ENCODE assay signal across 22 cellular contexts in genomic region chr20:51074062-51074461, GRCh38. TPM values are rescaled to one million over a fixed set of nuclear protein-coding genes. Genes with fewer than 3 reads are reported as not detected.
DNase-seq lines count a peak whose midpoint lies in the region; ATAC-seq, FAIRE-seq and TF ChIP-seq lines count a peak whose summit lies in the region.
"Had no signal": no experiment of that assay in that cellular context is flagged by ENCODE, and none has a peak within 500 bp of the region (broad histone marks: within the 10 kb centered on the region; RNA-seq: fewer than 3 reads in every experiment).

No MANE protein-coding gene starts in this region.

- H3K4me3 Mint-ChIP-seq in endodermal cell: no peak overlapping the region
- H3K4me3 Mint-ChIP-seq: B cell; CD4-positive, alpha-beta T cell; CD8-positive, alpha-beta T cell had no signal

- H3K36me3 ChIP-seq in HEK293 (ENCODE audit: control insufficient read depth in 2 of 2, insufficient read depth in 1 of 2, low read length in 2 of 2) (no peaks in the 10 kb centered on the region), K562 (ENCODE audit: control insufficient read depth, insufficient read depth, low read length) (no peaks in the 10 kb centered on the region), endodermal cell (ENCODE audit: control insufficient read depth, insufficient read depth, low read length) (no peaks in the 10 kb centered on the region)
- H3K36me3 ChIP-seq: BLaER1 treated with 17β-estradiol and CSF1 and Interleukin-3, amounts not matched to agents 10 nM and 100 nM had no signal

- no peak for DNase-seq in K562 (ENCODE audit: extremely low read depth in 1 of 4, low spot score in 3 of 4)
- DNase-seq in endodermal cell: peak; percentile 7
- DNase-seq in NCI-H1105 treated with DMSO at 0.1 percent for 48 hours (lab: John Stamatoyannopoulos, UW): no peak
- no peak for DNase-seq in activated naive CD4-positive, alpha-beta T cell (lab: John Stamatoyannopoulos, UW)
- DNase-seq: AML-193; Caco-2; Calu3; CD4-positive, alpha-beta T cell; CD8-positive, alpha-beta T cell; DMS79 treated with DMSO at 0.1 percent for 48 hours; GF-D8 had no signal

- H3K27ac Mint-ChIP-seq in endodermal cell: no peak overlapping the region
- H3K27ac Mint-ChIP-seq: B cell; CD4-positive, alpha-beta T cell; CD8-positive, alpha-beta T cell had no signal

- CTCF ChIA-PET in HEK293 (lab: Yijun Ruan, JAX) (no interaction called here), K562 (lab: Yijun Ruan, JAX; ENCODE audit: low intra/inter-chr PET ratio) (no interaction called here)

- no peaks in the 10 kb centered on the region for H3K79me2 ChIP-seq in K562 (ENCODE audit: control insufficient read depth, insufficient read depth, low read length)

- POLR2A ChIA-PET in HEK293 (lab: Yijun Ruan, JAX): no interaction called here
- POLR2A ChIA-PET in K562 (lab: Yijun Ruan, JAX): no interaction called here

- H3K9me1 ChIP-seq in K562 (ENCODE audit: control insufficient read depth, insufficient read depth, low read length): no peaks in the 10 kb centered on the region

- peaks cover 2% of the 10 kb centered on the region; the same call in 1 of the 2 replicates for H4K20me1 ChIP-seq in K562 (replicated peaks; ENCODE audit: control insufficient read depth, insufficient read depth, low read length)
- H4K20me1 ChIP-seq: BLaER1 treated with 17β-estradiol and CSF1 and Interleukin-3, amounts not matched to agents 10 nM and 100 nM had no signal

- H3K4me2 ChIP-seq in K562 (ENCODE audit: insufficient read depth, low read length): no peak overlapping the region
- H3K4me2 ChIP-seq: A549; BLaER1 treated with 17β-estradiol and CSF1 and Interleukin-3, amounts not matched to agents 10 nM and 100 nM had no signal

- WGBS in K562 (ENCODE audit: insufficient coverage, low coverage, missing lambda C conversion rate): 20% methylated on average over 1 of the region's 1 CpG
- 92% methylated on average over 1 of the region's 1 CpG; no CpG with 5 or more reads in 1 of the 2 experiments for WGBS in endodermal cell (ENCODE audit: insufficient coverage in 1 of 2, insufficient read length in 1 of 2), 2 experiments

- peaks cover 10 to 16% of the 10 kb centered on the region in 2 experiments; a peak in 2 of 5 replicates for H3K27me3 ChIP-seq in K562 (ENCODE audit: control insufficient read depth in 2 of 2, insufficient read depth in 2 of 2, low read length in 2 of 2)
- H3K27me3 ChIP-seq in endodermal cell (ENCODE audit: control insufficient read depth, insufficient read depth, low read length, poor library complexity, severe bottlenecking): no peaks in the 10 kb centered on the region
- H3K27me3 ChIP-seq: BLaER1 treated with 17β-estradiol and CSF1 and Interleukin-3, amounts not matched to agents 10 nM and 100 nM had no signal

- no peak overlapping the region for H3K27ac ChIP-seq in HEK293 (ENCODE audit: extremely low read depth, low read depth, low read length)
- H3K27ac ChIP-seq in K562 (ENCODE audit: extremely low read depth, low read depth, low read length): no peak overlapping the region
- H3K27ac ChIP-seq in endodermal cell (ENCODE audit: low read depth, low read length): no peak overlapping the region
- H3K27ac ChIP-seq: 22Rv1; A549; BLaER1 treated with 17β-estradiol and CSF1 and Interleukin-3, amounts not matched to agents 10 nM and 100 nM; C4-2B had no signal

- peaks cover 4% of the 10 kb centered on the region for H3K9me3 Mint-ChIP-seq in endodermal cell
- H3K9me3 Mint-ChIP-seq: CD4-positive, alpha-beta T cell; CD8-positive, alpha-beta T cell had no signal

- ATAC-seq in K562 (no peak), HG02610 (IDR thresholded peaks at IDR 0.05; ENCODE audit: unreplicated experiment) (no peak)
- ATAC-seq: A549; CD8-positive, alpha-beta T cell had no signal

- H3K9ac ChIP-seq in K562 (ENCODE audit: insufficient read depth in 1 of 2, low read depth in 2 of 2, low read length in 2 of 2): no peak overlapping the region
- H3K9ac ChIP-seq in endodermal cell (ENCODE audit: extremely low read depth, low read length, poor library complexity, severe bottlenecking): no peak overlapping the region
- H3K9ac ChIP-seq: BLaER1 treated with 17β-estradiol and CSF1 and Interleukin-3, amounts not matched to agents 10 nM and 100 nM had no signal

- TF ChIP-seq POLR2A in K562 (conservative IDR thresholded peaks at IDR 0.05): no peak

- H3K4me1 ChIP-seq in HEK293 (ENCODE audit: control insufficient read depth, insufficient read depth, low read length): no peaks in the 10 kb centered on the region
- no peaks in the 10 kb centered on the region for H3K4me1 ChIP-seq in K562 (replicated peaks in 1 of 2; ENCODE audit: control insufficient read depth in 2 of 2, insufficient read depth in 2 of 2, low read length in 2 of 2)
- peaks cover 5% of the 10 kb centered on the region for H3K4me1 ChIP-seq in endodermal cell (ENCODE audit: control insufficient read depth, insufficient read depth, low read length)
- H3K4me1 ChIP-seq: A549, Caco-2 had no signal

- no peak for TF ChIP-seq RAD21 in K562 (CRISPR knock-in tag; conservative IDR thresholded peaks at IDR 0.05 in 1 of 2, IDR thresholded peaks at IDR 0.05 in 1 of 2)

- no peak overlapping the region for H2AFZ ChIP-seq in K562 (ENCODE audit: low read depth, low read length)

- TF ChIP-seq CTCF in HEK293 (tag by site-specific recombination; IDR thresholded peaks at IDR 0.05): no peak
- TF ChIP-seq CTCF in K562 (IDR thresholded peaks at IDR 0.05 in 2 of 3, conservative IDR thresholded peaks at IDR 0.05 in 1 of 3; ENCODE audit: insufficient read depth in 2 of 3, low read depth in 1 of 3, low read length in 3 of 3): no peak
- no peak for TF ChIP-seq CTCF in endodermal cell (conservative IDR thresholded peaks at IDR 0.05)

- H3K36me3 Mint-ChIP-seq in endodermal cell (ENCODE audit: low read depth): no peaks in the 10 kb centered on the region
- H3K36me3 Mint-ChIP-seq: CD8-positive, alpha-beta T cell had no signal

- no peaks in the 10 kb centered on the region for H3K9me3 ChIP-seq in HEK293 (ENCODE audit: control insufficient read depth, insufficient read depth, low read depth, low read length)
- H3K9me3 ChIP-seq in K562 (replicated peaks; ENCODE audit: control insufficient read depth, insufficient read depth, low read depth, low read length): no peaks in the 10 kb centered on the region
- no peaks in the 10 kb centered on the region for H3K9me3 ChIP-seq in endodermal cell (ENCODE audit: control insufficient read depth, low read length)
- H3K9me3 ChIP-seq: A549, Caco-2 had no signal

- H3K4me1 Mint-ChIP-seq in endodermal cell: peaks cover 33% of the 10 kb centered on the region

- H3K4me3 ChIP-seq in HEK293 (ENCODE audit: low read depth, low read length) (no peak overlapping the region), K562 (no peak overlapping the region), endodermal cell (ENCODE audit: low read length) (no peak overlapping the region)
- H3K4me3 ChIP-seq: A549; BLaER1 treated with 17β-estradiol and CSF1 and Interleukin-3, amounts not matched to agents 10 nM and 100 nM had no signal

- in situ Hi-C loops in K562 (cut with MboI): no loop called here

- intact Hi-C loops in K562 (cut with micrococcal nuclease): no loop called here

- FAIRE-seq in K562 (lab: Jason Lieb, UNC): peak; percentile 46
- FAIRE-seq: A549, D721Med, G401.6, GM12891, GM19239 had no signal

- H3K27me3 Mint-ChIP-seq in endodermal cell (ENCODE audit: insufficient read depth): no peaks in the 10 kb centered on the region

- TF ChIP-seq EP300 in K562 (IDR thresholded peaks at IDR 0.05; ENCODE audit: low read length): no peak

- no TSS peak for BruUV-seq in K562 (replicated peaks; lab: Mats Ljungman, UMichigan)

TF ChIP-seq in K562, 482 proteins besides CTCF, POLR2A, EP300 and RAD21 (continues in another document):
- TF ChIP-seq USF1 (CRISPR knock-in tag; IDR thresholded peaks at IDR 0.05): peak; percentile 58
- no peak for TF ChIP-seq RFX5 (IDR thresholded peaks at IDR 0.05; ENCODE audit: low read depth, low read length)
- TF ChIP-seq ZNF197 (CRISPR knock-in tag; IDR thresholded peaks at IDR 0.05; ENCODE audit: low read depth): no peak
- TF ChIP-seq ZFPM2 (CRISPR knock-in tag; IDR thresholded peaks at IDR 0.05): no peak
- TF ChIP-seq ELF2 (CRISPR knock-in tag; IDR thresholded peaks at IDR 0.05): no peak
- peak; percentile 88 for TF ChIP-seq RBM25 (IDR thresholded peaks at IDR 0.05; ENCODE audit: low read depth, low read length, severe bottlenecking)

RNA-seq across cellular contexts. Expression of gene KCNG1, which starts 51.2 kb away (rescaled TPM):
- total RNA-seq in K562 (2011; cell fraction: chromatin; rRNA removed; ENCODE audit: low replicate concordance): 0.21 and 0.25 TPM in 2 replicates
- not detected in 2 replicates for total RNA-seq in K562 (2011; cell fraction: nucleolus; rRNA removed)
- 0.44 and 0.69 TPM in 2 replicates for total RNA-seq in K562 (2011; cell fraction: nucleoplasm; rRNA removed)
- total RNA-seq in K562 (2014; rRNA removed) (0.09 and 0.94 TPM in 2 replicates), K562 (2014; rRNA removed; fragmentation: Illumina TruSeq; extraction: Trizol) (0.26 and 0.33 TPM in 2 replicates), K562 (2015; rRNA removed; fragmentation: Illumina TruSeq; extraction: Trizol) (0.11 and 0.22 TPM in 2 replicates), K562 (2021) (0.76 and 1.5 TPM in 2 replicates), endodermal cell (100 to 1,000 TPM; 106 to 126 TPM)
- polyA plus RNA-seq in K562 (2011; rRNA removed) (not detected in 2 replicates), K562 (2014; fragmentation: Illumina TruSeq; extraction: Trizol) (0.12 and 0.29 TPM in 2 replicates), K562 (2014; fragmentation: Nextera tagmentation; extraction: Ambion mirVana) (under 1 TPM in 1 of 2 experiments, not detected in 1; 0.06 TPM), K562 (2014; rRNA removed) (1.5 TPM in 2 replicates)
- 0.03 and 0.12 TPM in 2 replicates for polyA plus RNA-seq in K562 (2011; cell fraction: cytosol; rRNA removed)
- 0.11 TPM in 1 of 2 replicates, not detected in the other for polyA plus RNA-seq in K562 (2011; cell fraction: nucleus; rRNA removed)
- 0.52 and 13.7 TPM in 2 replicates for polyA plus RNA-seq in K562 (2012)
- polyA minus RNA-seq in K562 (2011; rRNA and poly(A)+ RNA removed): not detected in 2 replicates
- polyA minus RNA-seq in K562 (2011; cell fraction: cytosol; rRNA and poly(A)+ RNA removed): not detected in 2 replicates
- not detected in 2 replicates for polyA minus RNA-seq in K562 (2011; cell fraction: nucleus; rRNA and poly(A)+ RNA removed)
- polyA plus RNA-seq in endodermal cell (2013, experiment 1 of 2): 35.5 TPM
- 35.6 TPM for polyA plus RNA-seq in endodermal cell (2013, experiment 2 of 2)
- total RNA-seq: CD4-positive, alpha-beta T cell; CD8-positive, alpha-beta T cell had no signal

Comparison
In these comparisons a context has a peak if more than half of its experiments do, and no peak if none do; other contexts are left out.
1. RNA of gene KCNG1, which starts 51.2 kb away (total RNA-seq): 106 to 126 TPM in endodermal cell; 0.09 to 1.5 TPM in K562; every median in the first group is over 10 times any median in the second.